ENCODE assay signal across 20 cellular contexts in the genomic region with DNA sequence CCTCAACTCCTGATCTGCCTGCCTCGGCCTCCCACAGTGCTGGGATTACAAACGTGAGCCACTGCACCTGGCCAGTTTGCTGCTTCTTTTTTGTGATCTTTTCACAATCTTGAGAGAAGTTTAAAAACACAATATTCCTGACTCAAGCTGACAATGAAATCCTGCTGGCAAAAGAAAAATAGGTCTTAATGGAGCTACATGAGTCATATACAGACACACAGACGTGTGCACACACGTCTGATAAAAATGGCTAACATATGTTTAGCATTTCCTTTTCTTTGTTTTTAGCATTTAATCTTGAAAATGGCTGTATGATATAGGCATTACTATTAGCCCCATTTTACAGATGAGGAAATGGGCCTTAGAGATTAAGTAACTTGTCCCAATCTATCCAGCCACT.
"Had no signal": no experiment of that assay in that cellular context is flagged by ENCODE, and none has a peak within 500 bp of the region (broad histone marks: within the 10 kb centered on the region; RNA-seq: fewer than 3 reads in every experiment).

No MANE protein-coding gene starts in this region.

- H3K27me3 ChIP-seq: neutrophil, right lobe of liver, thyroid gland had no signal

- H3K4me3 ChIP-seq: lower lobe of right lung, right lobe of liver, thyroid gland had no signal

- H3K4me1 Mint-ChIP-seq: activated naive CD8-positive, alpha-beta T cell treated with anti-CD3 and anti-CD28 coated beads, Interleukin-2, amount 10 ng/mL, durations not matched to agents 7 days and 5 days; activated T-helper 17 cell treated with anti-CD3 and anti-CD28 coated beads, Interleukin-2, amount 50 U/mL, for 72 hours; mesothelial cell of epicardium; stimulated activated memory B cell treated with anti-CD40 and anti-IgM and Interleukin-4, amounts not matched to agents 10 μg/mL and 1 μg/mL and 100 μg/mL, for 72 hours had no signal

- H3K27ac Mint-ChIP-seq: activated naive CD8-positive, alpha-beta T cell treated with anti-CD3 and anti-CD28 coated beads, Interleukin-2, amount 10 ng/mL, durations not matched to agents 7 days and 5 days; activated T-helper 17 cell treated with anti-CD3 and anti-CD28 coated beads, Interleukin-2, amount 50 U/mL, for 72 hours; mesothelial cell of epicardium; natural killer cell treated with Interleukin-12 subunit alpha and Interleukin-12 subunit beta and Interleukin-15 and Interleukin-18, amount 100 ng/mL, for 72 hours; stimulated activated memory B cell treated with anti-CD40 and anti-IgM and Interleukin-4, amounts not matched to agents 10 μg/mL and 1 μg/mL and 100 μg/mL, for 72 hours had no signal

- H3K9me3 ChIP-seq: lower lobe of right lung, neutrophil, right lobe of liver, thyroid gland had no signal

- H3K27ac ChIP-seq: lower lobe of right lung, neutrophil, parathyroid adenoma, right lobe of liver, thyroid gland, VCaP had no signal

- H3K9ac ChIP-seq: parathyroid adenoma had no signal

- DNase-seq: activated CD4-positive, CD25-positive, alpha-beta regulatory T cell treated with anti-CD3 and anti-CD28 coated beads, Interleukin-2, amount 50 U/mL, for 72 hours; activated naive CD4-positive, alpha-beta T cell; activated naive CD8-positive, alpha-beta T cell treated with anti-CD3 and anti-CD28 coated beads, Interleukin-2, amount 10 ng/mL, durations not matched to agents 7 days and 5 days; amygdala; caudate nucleus; foreskin melanocyte; hypothalamus; islet precursor cell; lower lobe of right lung; right lobe of liver; stimulated activated CD4-positive, alpha-beta T cell treated with anti-CD3 and anti-CD28 coated beads, Interleukin-4, amount 100 ng/mL, for 4 hours; T-helper 2 cell; thyroid gland had no signal

- H3K36me3 Mint-ChIP-seq: activated naive CD8-positive, alpha-beta T cell treated with anti-CD3 and anti-CD28 coated beads, Interleukin-2, amount 10 ng/mL, durations not matched to agents 7 days and 5 days; mesothelial cell of epicardium; natural killer cell treated with Interleukin-12 subunit alpha and Interleukin-12 subunit beta and Interleukin-15 and Interleukin-18, amount 100 ng/mL, for 72 hours; stimulated activated memory B cell treated with anti-CD40 and anti-IgM and Interleukin-4, amounts not matched to agents 10 μg/mL and 1 μg/mL and 100 μg/mL, for 72 hours had no signal

- H3K4me1 ChIP-seq: lower lobe of right lung, parathyroid adenoma, right lobe of liver, thyroid gland had no signal

- H3K4me3 Mint-ChIP-seq: activated naive CD8-positive, alpha-beta T cell treated with anti-CD3 and anti-CD28 coated beads, Interleukin-2, amount 10 ng/mL, durations not matched to agents 7 days and 5 days; activated T-helper 17 cell treated with anti-CD3 and anti-CD28 coated beads, Interleukin-2, amount 50 U/mL, for 72 hours; mesothelial cell of epicardium; natural killer cell treated with Interleukin-12 subunit alpha and Interleukin-12 subunit beta and Interleukin-15 and Interleukin-18, amount 100 ng/mL, for 72 hours; stimulated activated memory B cell treated with anti-CD40 and anti-IgM and Interleukin-4, amounts not matched to agents 10 μg/mL and 1 μg/mL and 100 μg/mL, for 72 hours had no signal

- H3K36me3 ChIP-seq: lower lobe of right lung, neutrophil, right lobe of liver, thyroid gland had no signal

- ATAC-seq: activated T-helper 17 cell treated with anti-CD3 and anti-CD28 coated beads, Interleukin-2, amount 50 U/mL, for 72 hours; lower lobe of right lung; natural killer cell treated with Interleukin-12 subunit alpha and Interleukin-12 subunit beta and Interleukin-15 and Interleukin-18, amount 100 ng/mL, for 72 hours; right lobe of liver; stimulated activated memory B cell treated with anti-CD40 and anti-IgM and Interleukin-4, amounts not matched to agents 10 μg/mL and 1 μg/mL and 100 μg/mL, for 72 hours had no signal

- H2AFZ ChIP-seq: parathyroid adenoma had no signal

- H3K9me3 Mint-ChIP-seq: activated T-helper 17 cell treated with anti-CD3 and anti-CD28 coated beads, Interleukin-2, amount 50 U/mL, for 72 hours; natural killer cell treated with Interleukin-12 subunit alpha and Interleukin-12 subunit beta and Interleukin-15 and Interleukin-18, amount 100 ng/mL, for 72 hours had no signal

- H3K27me3 Mint-ChIP-seq: stimulated activated memory B cell treated with anti-CD40 and anti-IgM and Interleukin-4, amounts not matched to agents 10 μg/mL and 1 μg/mL and 100 μg/mL, for 72 hours had no signal

- H3K79me2 ChIP-seq: parathyroid adenoma had no signal
